Comparison of ENCODE assay signal across 1 cellular context in the genomic region with DNA sequence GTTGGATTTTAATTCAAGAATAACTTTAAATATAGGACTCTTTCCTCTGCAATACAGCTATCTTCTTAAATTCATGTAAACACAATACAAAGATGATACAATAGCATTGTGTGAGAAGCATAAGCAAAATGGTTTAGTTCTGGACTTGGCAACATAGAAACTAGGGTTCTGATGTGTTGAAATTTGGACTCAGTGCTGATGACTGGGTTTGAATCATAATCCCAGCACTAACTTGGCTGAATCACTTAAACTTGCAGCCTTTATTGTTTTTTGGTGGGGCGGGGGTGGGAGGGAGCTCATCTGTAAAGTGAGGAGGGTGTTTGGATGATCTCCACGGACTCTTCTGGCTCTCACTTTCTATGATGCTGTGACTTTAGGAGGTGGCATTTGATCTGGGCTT.
TF ChIP-seq lines count a peak whose summit lies in the region.

No MANE protein-coding gene starts in this region.

TF ChIP-seq in SK-N-SH treated with all-trans-retinoic acid at 6 μM for 48 hours, 23 proteins besides CTCF, POLR2A, EP300 and RAD21 (continued from another document):
- TF ChIP-seq, protein P1, sequence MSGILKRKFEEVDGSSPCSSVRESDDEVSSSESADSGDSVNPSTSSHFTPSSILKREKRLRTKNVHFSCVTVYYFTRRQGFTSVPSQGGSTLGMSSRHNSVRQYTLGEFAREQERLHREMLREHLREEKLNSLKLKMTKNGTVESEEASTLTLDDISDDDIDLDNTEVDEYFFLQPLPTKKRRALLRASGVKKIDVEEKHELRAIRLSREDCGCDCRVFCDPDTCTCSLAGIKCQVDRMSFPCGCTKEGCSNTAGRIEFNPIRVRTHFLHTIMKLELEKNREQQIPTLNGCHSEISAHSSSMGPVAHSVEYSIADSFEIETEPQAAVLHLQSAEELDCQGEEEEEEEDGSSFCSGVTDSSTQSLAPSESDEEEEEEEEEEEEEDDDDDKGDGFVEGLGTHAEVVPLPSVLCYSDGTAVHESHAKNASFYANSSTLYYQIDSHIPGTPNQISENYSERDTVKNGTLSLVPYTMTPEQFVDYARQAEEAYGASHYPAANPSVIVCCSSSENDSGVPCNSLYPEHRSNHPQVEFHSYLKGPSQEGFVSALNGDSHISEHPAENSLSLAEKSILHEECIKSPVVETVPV (CRISPR knock-in tag; IDR thresholded peaks at IDR 0.05), result no peak
- TF ChIP-seq, protein P2, sequence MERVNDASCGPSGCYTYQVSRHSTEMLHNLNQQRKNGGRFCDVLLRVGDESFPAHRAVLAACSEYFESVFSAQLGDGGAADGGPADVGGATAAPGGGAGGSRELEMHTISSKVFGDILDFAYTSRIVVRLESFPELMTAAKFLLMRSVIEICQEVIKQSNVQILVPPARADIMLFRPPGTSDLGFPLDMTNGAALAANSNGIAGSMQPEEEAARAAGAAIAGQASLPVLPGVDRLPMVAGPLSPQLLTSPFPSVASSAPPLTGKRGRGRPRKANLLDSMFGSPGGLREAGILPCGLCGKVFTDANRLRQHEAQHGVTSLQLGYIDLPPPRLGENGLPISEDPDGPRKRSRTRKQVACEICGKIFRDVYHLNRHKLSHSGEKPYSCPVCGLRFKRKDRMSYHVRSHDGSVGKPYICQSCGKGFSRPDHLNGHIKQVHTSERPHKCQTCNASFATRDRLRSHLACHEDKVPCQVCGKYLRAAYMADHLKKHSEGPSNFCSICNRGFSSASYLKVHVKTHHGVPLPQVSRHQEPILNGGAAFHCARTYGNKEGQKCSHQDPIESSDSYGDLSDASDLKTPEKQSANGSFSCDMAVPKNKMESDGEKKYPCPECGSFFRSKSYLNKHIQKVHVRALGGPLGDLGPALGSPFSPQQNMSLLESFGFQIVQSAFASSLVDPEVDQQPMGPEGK (CRISPR knock-in tag; IDR thresholded peaks at IDR 0.05; ENCODE audit: borderline replicate concordance), result no peak
- no peak for TF ChIP-seq PPARA (CRISPR knock-in tag; IDR thresholded peaks at IDR 0.05; ENCODE audit: borderline replicate concordance)
- TF ChIP-seq ZNF565 (CRISPR knock-in tag; conservative IDR thresholded peaks at IDR 0.05; ENCODE audit: low read depth), result no peak
- TF ChIP-seq BACH2 (CRISPR knock-in tag; IDR thresholded peaks at IDR 0.05; ENCODE audit: borderline replicate concordance), result no peak
- TF ChIP-seq RARB (CRISPR knock-in tag; IDR thresholded peaks at IDR 0.05), result no peak
- TF ChIP-seq TOX (CRISPR knock-in tag; IDR thresholded peaks at IDR 0.05; ENCODE audit: borderline replicate concordance), result no peak
- TF ChIP-seq SNAI2 (CRISPR knock-in tag; IDR thresholded peaks at IDR 0.05), result no peak
- TF ChIP-seq TCF4 (CRISPR knock-in tag; IDR thresholded peaks at IDR 0.05; ENCODE audit: borderline replicate concordance), result no peak
- no peak for TF ChIP-seq ESRRG (CRISPR knock-in tag; IDR thresholded peaks at IDR 0.05)
- no peak for TF ChIP-seq ZFP30 (CRISPR knock-in tag; IDR thresholded peaks at IDR 0.05)
- TF ChIP-seq, protein P3, sequence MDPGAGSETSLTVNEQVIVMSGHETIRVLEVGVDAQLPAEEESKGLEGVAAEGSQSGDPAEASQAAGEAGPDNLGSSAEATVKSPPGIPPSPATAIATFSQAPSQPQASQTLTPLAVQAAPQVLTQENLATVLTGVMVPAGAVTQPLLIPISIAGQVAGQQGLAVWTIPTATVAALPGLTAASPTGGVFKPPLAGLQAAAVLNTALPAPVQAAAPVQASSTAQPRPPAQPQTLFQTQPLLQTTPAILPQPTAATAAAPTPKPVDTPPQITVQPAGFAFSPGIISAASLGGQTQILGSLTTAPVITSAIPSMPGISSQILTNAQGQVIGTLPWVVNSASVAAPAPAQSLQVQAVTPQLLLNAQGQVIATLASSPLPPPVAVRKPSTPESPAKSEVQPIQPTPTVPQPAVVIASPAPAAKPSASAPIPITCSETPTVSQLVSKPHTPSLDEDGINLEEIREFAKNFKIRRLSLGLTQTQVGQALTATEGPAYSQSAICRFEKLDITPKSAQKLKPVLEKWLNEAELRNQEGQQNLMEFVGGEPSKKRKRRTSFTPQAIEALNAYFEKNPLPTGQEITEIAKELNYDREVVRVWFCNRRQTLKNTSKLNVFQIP (CRISPR knock-in tag; IDR thresholded peaks at IDR 0.05; ENCODE audit: borderline replicate concordance, low read depth), result no peak
- TF ChIP-seq ZNF70 (CRISPR knock-in tag; IDR thresholded peaks at IDR 0.05), result no peak
